Comparison of ENCODE assay signal across 16 cellular contexts in the genomic region with DNA sequence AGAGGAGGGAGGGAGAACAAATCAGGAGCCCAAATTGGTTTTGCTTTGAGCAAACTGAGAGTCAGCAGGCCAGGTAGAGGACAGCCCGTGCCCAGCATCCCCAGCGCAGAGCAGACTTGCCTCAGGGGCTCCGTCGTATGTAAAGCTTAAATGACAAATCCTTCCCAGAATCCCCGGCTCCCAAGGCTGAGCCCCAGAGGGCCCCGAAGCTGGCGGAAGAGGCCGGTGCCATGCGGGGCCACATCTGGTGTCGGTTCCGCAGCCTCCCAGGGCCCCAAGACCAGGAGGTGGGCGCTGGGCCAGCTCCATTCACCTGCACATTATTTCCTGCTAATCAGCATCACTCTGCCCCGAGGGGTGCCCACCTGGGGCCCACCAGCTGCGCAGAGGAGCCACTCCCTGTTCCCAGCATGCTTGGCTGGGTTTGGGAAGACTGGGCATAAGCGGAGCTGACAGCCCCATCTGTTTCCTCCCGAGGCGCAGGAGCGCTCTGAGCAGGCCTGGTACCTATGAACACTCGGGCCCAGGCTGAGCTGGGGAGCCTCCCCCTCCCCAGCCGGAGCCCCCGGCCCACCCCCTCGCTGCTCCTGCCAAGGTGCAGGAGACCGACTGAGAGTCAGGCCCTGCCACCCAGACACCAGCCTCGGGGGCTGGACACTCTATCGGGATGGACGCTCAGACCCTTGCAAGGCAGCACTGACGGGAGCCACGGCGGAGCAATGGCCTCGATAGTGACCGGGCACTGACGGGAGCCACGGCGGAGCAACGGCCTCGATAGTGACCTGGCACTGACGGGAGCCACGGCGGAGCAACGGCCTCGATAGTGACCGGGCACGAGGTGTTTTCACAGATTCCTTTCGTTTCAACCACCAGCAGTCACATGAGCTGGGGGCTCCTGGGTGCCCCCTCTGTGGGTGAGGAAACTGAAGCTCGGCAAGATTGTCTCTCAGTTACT.
"Had no signal": no experiment of that assay in that cellular context is flagged by ENCODE, and none has a peak within 500 bp of the region (broad histone marks: within the 10 kb centered on the region; RNA-seq: fewer than 3 reads in every experiment).

No MANE protein-coding gene starts in this region.

- H3K27me3 ChIP-seq: adrenal gland had no signal

- H3K4me3 Mint-ChIP-seq: activated CD4-positive, alpha-beta T cell treated with anti-CD3 and anti-CD28 coated beads for 36 hours; activated T-helper 1 cell treated with anti-CD3 and anti-CD28 coated beads, Interleukin-12 subunit alpha, Interleukin-12 subunit beta, Interleukin-2, Interleukin-4 antibody, amounts not matched to agents 30 ng/mL and 10 ng/mL and 1 ng/mL, durations not matched to agents 14 hours and 24 hours and 36 hours; dendritic cell treated with granulocyte-macrophage colony-stimulating factor and Interleukin-4, amounts not matched to agents 40 ng/mL and 50 ng/mL, for 4 days; naive thymus-derived CD8-positive, alpha-beta T cell; T-helper 2 cell treated with Interferon-gamma antibody and Interleukin-4, amounts not matched to agents 5 μg/mL and 100 μg/mL, for 36 hours had no signal

- H3K27ac ChIP-seq: adrenal gland, esophagus squamous epithelium, lower lobe of right lung had no signal

- H3K36me3 Mint-ChIP-seq: activated naive CD4-positive, alpha-beta T cell treated with anti-CD3 and anti-CD28 coated beads, Interleukin-2, amount 50 U/mL, for 72 hours; naive thymus-derived CD8-positive, alpha-beta T cell had no signal

- H3K27ac Mint-ChIP-seq: activated CD4-positive, alpha-beta T cell treated with anti-CD3 and anti-CD28 coated beads for 36 hours; activated naive CD4-positive, alpha-beta T cell treated with anti-CD3 and anti-CD28 coated beads, Interleukin-2, amount 50 U/mL, for 72 hours; activated T-helper 1 cell treated with anti-CD3 and anti-CD28 coated beads, Interleukin-12 subunit alpha, Interleukin-12 subunit beta, Interleukin-2, Interleukin-4 antibody, amounts not matched to agents 30 ng/mL and 10 ng/mL and 1 ng/mL, durations not matched to agents 14 hours and 24 hours and 36 hours; dendritic cell treated with granulocyte-macrophage colony-stimulating factor and Interleukin-4, amounts not matched to agents 40 ng/mL and 50 ng/mL, for 4 days; naive thymus-derived CD8-positive, alpha-beta T cell; T-helper 2 cell treated with Interferon-gamma antibody and Interleukin-4, amounts not matched to agents 5 μg/mL and 100 μg/mL, for 36 hours had no signal

- H3K4me3 ChIP-seq: adrenal gland, esophagus squamous epithelium, lower lobe of right lung had no signal

- ATAC-seq: activated CD4-positive, alpha-beta T cell treated with anti-CD3 and anti-CD28 coated beads for 36 hours; activated naive CD4-positive, alpha-beta T cell treated with anti-CD3 and anti-CD28 coated beads, Interleukin-2, amount 50 U/mL, for 72 hours; left cardiac atrium; lower lobe of right lung; naive thymus-derived CD8-positive, alpha-beta T cell had no signal

- H3K4me1 Mint-ChIP-seq: activated CD4-positive, alpha-beta T cell treated with anti-CD3 and anti-CD28 coated beads for 36 hours; naive thymus-derived CD8-positive, alpha-beta T cell had no signal

- DNase-seq: activated CD4-positive, alpha-beta T cell treated with anti-CD3 and anti-CD28 coated beads for 36 hours; activated CD4-positive, alpha-beta T cell treated with anti-CD3 and anti-CD28 coated beads, Interleukin-2, amount 50 U/mL, for 48 hours; activated gamma-delta T cell treated with Interleukin-2 at 50 U/mL for 16 hours; activated T-cell treated with anti-CD3 and anti-CD28 coated beads for 4 hours; adrenal gland; effector memory CD4-positive, alpha-beta T cell; esophagus squamous epithelium; left cardiac atrium; lower lobe of right lung; naive thymus-derived CD8-positive, alpha-beta T cell; stimulated activated CD8-positive, alpha-beta memory T cell treated with anti-CD3 and anti-CD28 coated beads, Interleukin-4, amount 100 ng/mL, for 48 hours; stimulated activated naive CD4-positive, alpha-beta T cell had no signal

- H3K9me3 Mint-ChIP-seq: activated naive CD4-positive, alpha-beta T cell treated with anti-CD3 and anti-CD28 coated beads, Interleukin-2, amount 50 U/mL, for 72 hours; activated T-helper 1 cell treated with anti-CD3 and anti-CD28 coated beads, Interleukin-12 subunit alpha, Interleukin-12 subunit beta, Interleukin-2, Interleukin-4 antibody, amounts not matched to agents 30 ng/mL and 10 ng/mL and 1 ng/mL, durations not matched to agents 14 hours and 24 hours and 36 hours; dendritic cell treated with granulocyte-macrophage colony-stimulating factor and Interleukin-4, amounts not matched to agents 40 ng/mL and 50 ng/mL, for 4 days; naive thymus-derived CD8-positive, alpha-beta T cell; T-helper 2 cell treated with Interferon-gamma antibody and Interleukin-4, amounts not matched to agents 5 μg/mL and 100 μg/mL, for 36 hours had no signal

- H3K36me3 ChIP-seq: adrenal gland, esophagus squamous epithelium, lower lobe of right lung had no signal

- H3K4me1 ChIP-seq: adrenal gland, esophagus squamous epithelium, lower lobe of right lung had no signal

- H3K9me3 ChIP-seq: adrenal gland, esophagus squamous epithelium, lower lobe of right lung had no signal

- H3K27me3 Mint-ChIP-seq: activated CD4-positive, alpha-beta T cell treated with anti-CD3 and anti-CD28 coated beads for 36 hours; dendritic cell treated with granulocyte-macrophage colony-stimulating factor and Interleukin-4, amounts not matched to agents 40 ng/mL and 50 ng/mL, for 4 days had no signal
